Comparison of ENCODE assay signal across 8 cellular contexts in genomic region chrX:154478728-154479622, GRCh38. TPM values are rescaled to one million over a fixed set of nuclear protein-coding genes. Genes with fewer than 3 reads are reported as not detected.
A peak's percentile ranks its signal among the peaks of the same experiment; 100 is the strongest.
DNase-seq lines count a peak whose midpoint lies in the region; ATAC-seq and TF ChIP-seq lines count a peak whose summit lies in the region.

A gene with protein sequence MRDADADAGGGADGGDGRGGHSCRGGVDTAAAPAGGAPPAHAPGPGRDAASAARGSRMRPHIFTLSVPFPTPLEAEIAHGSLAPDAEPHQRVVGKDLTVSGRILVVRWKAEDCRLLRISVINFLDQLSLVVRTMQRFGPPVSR (minus strand): TSS chrX:154479281. CDS start chrX:154478915, 366 bp downstream.

- H3K27ac Mint-ChIP-seq in central memory CD8-positive, alpha-beta T cell (ENCODE audit: low read depth), result peak within 1 kb of the TSS; percentile 84

- peak; percentile 93 for DNase-seq in AG08395 (ENCODE audit: low spot score)
- peak; percentile 74 for DNase-seq in NCI-H226
- DNase-seq in central memory CD8-positive, alpha-beta T cell (ENCODE audit: low spot score in 2 of 2), result peak; percentile 91 to 92
- DNase-seq in kidney epithelial cell (ENCODE audit: low read depth), result no peak
- peak; percentile 95 for DNase-seq in stimulated activated CD4-positive, alpha-beta T cell treated with anti-CD3 and anti-CD28 coated beads, Interleukin-15, amount 100 ng/mL, for 24 hours

- H3K9me3 Mint-ChIP-seq in central memory CD8-positive, alpha-beta T cell, result no peaks in the 10 kb centered on the region

- H3K4me3 Mint-ChIP-seq in central memory CD8-positive, alpha-beta T cell, result peak within 1 kb of the TSS; percentile 77

- in situ Hi-C loops in GM18951 (cut with MboI; ENCODE audit: low sequenced_read_pairs, unreplicated experiment), result no loop called here

- peak; percentile 90 for ATAC-seq in HG03175 (IDR thresholded peaks at IDR 0.05; ENCODE audit: unreplicated experiment)
- ATAC-seq in activated CD4-positive, CD25-positive, alpha-beta regulatory T cell treated with anti-CD3 and anti-CD28 coated beads, Interleukin-2, amount 50 U/mL, for 24 hours, result peak; percentile 94
- ATAC-seq in central memory CD8-positive, alpha-beta T cell (replicated peaks; ENCODE audit: extremely low read depth, poor library complexity, severe bottlenecking), result peak; percentile 84

- H3K27me3 Mint-ChIP-seq in central memory CD8-positive, alpha-beta T cell, result no peaks in the 10 kb centered on the region

- H3K4me3 ChIP-seq in kidney epithelial cell (ENCODE audit: low read depth, low read length), result peak within 1 kb of the TSS; percentile 48

- peaks cover 15% of the 10 kb centered on the region for H3K36me3 Mint-ChIP-seq in central memory CD8-positive, alpha-beta T cell (ENCODE audit: insufficient read depth)

- no peaks in the 10 kb centered on the region for H3K27me3 ChIP-seq in kidney epithelial cell (ENCODE audit: control insufficient read depth, insufficient read depth, low read length)

- TF ChIP-seq POLR2A in GM18951 (IDR thresholded peaks at IDR 0.05; ENCODE audit: extremely low read depth, insufficient read depth, insufficient read length), result peak; percentile 65

- peaks cover 5% of the 10 kb centered on the region for H3K4me1 Mint-ChIP-seq in central memory CD8-positive, alpha-beta T cell

- no peak for TF ChIP-seq CTCF in kidney epithelial cell (IDR thresholded peaks at IDR 0.05; ENCODE audit: insufficient read depth, low read length, poor library complexity, severe bottlenecking)

- no peaks in the 10 kb centered on the region for H3K36me3 ChIP-seq in kidney epithelial cell (ENCODE audit: control insufficient read depth, insufficient read depth, low read length)

RNA-seq across cellular contexts. Expression of the gene that starts here (rescaled TPM):
- 27.9 and 28.8 TPM in 2 replicates for total RNA-seq in kidney epithelial cell
